In genomic region chr6:125169058-125169457, GRCh38 we compare ENCODE assay signal across 20 cellular contexts. TPM values are rescaled to one million over a fixed set of nuclear protein-coding genes. Genes with fewer than 3 reads are reported as not detected.
A peak's percentile ranks its signal among the peaks of the same experiment; 100 is the strongest.
DNase-seq lines count a peak whose midpoint lies in the region; ATAC-seq and TF ChIP-seq lines count a peak whose summit lies in the region.
"Had no signal": no experiment of that assay in that cellular context is flagged by ENCODE, and none has a peak within 500 bp of the region (broad histone marks: within the 10 kb centered on the region; RNA-seq: fewer than 3 reads in every experiment).

No MANE protein-coding gene starts in this region.

- intact Hi-C loops in left ventricle myocardium superior (cut with micrococcal nuclease), result no loop called here

- H3K36me3 ChIP-seq in thoracic aorta, result no peaks in the 10 kb centered on the region
- H3K36me3 ChIP-seq: BLaER1, cardiac muscle cell, suprapubic skin had no signal

- H3K4me3 ChIP-seq in thoracic aorta, result no peak overlapping the region
- H3K4me3 ChIP-seq: BLaER1, cardiac muscle cell, suprapubic skin had no signal

- no peaks in the 10 kb centered on the region for H3K27me3 ChIP-seq in thoracic aorta (replicated peaks; ENCODE audit: insufficient read depth)
- H3K27me3 ChIP-seq: BLaER1, cardiac muscle cell, suprapubic skin had no signal

- H3K4me3 Mint-ChIP-seq in endothelial cell (ENCODE audit: unreplicated experiment), result peak overlapping the region; percentile 4
- H3K4me3 Mint-ChIP-seq: activated CD4-positive, alpha-beta T cell treated with anti-CD3 and anti-CD28 coated beads for 36 hours; memory B cell; natural killer cell treated with Interleukin-12 subunit alpha and Interleukin-12 subunit beta and Interleukin-15 and Interleukin-18, amount 100 ng/mL, for 72 hours had no signal

- H3K27ac Mint-ChIP-seq in endothelial cell (ENCODE audit: unreplicated experiment), result peak overlapping the region; percentile 33
- H3K27ac Mint-ChIP-seq: activated CD4-positive, alpha-beta T cell treated with anti-CD3 and anti-CD28 coated beads for 36 hours; memory B cell; natural killer cell treated with Interleukin-12 subunit alpha and Interleukin-12 subunit beta and Interleukin-15 and Interleukin-18, amount 100 ng/mL, for 72 hours had no signal

- no peaks in the 10 kb centered on the region for H3K36me3 Mint-ChIP-seq in endothelial cell (ENCODE audit: low read depth, unreplicated experiment)
- H3K36me3 Mint-ChIP-seq: memory B cell; natural killer cell treated with Interleukin-12 subunit alpha and Interleukin-12 subunit beta and Interleukin-15 and Interleukin-18, amount 100 ng/mL, for 72 hours had no signal

- peaks cover 3% of the 10 kb centered on the region for H3K27me3 Mint-ChIP-seq in endothelial cell (ENCODE audit: unreplicated experiment)

- TF ChIP-seq CTCF in endothelial cell (IDR thresholded peaks at IDR 0.05; ENCODE audit: unreplicated experiment) (no peak), thoracic aorta (IDR thresholded peaks at IDR 0.05) (no peak)

- H3K9me3 ChIP-seq in thoracic aorta, result no peaks in the 10 kb centered on the region
- H3K9me3 ChIP-seq: BLaER1, suprapubic skin had no signal

- H3K4me1 Mint-ChIP-seq in endothelial cell (ENCODE audit: unreplicated experiment), result peaks cover 34% of the 10 kb centered on the region
- H3K4me1 Mint-ChIP-seq: activated CD4-positive, alpha-beta T cell treated with anti-CD3 and anti-CD28 coated beads for 36 hours; memory B cell had no signal

- no peaks in the 10 kb centered on the region for H3K9me3 Mint-ChIP-seq in endothelial cell (ENCODE audit: unreplicated experiment)
- H3K9me3 Mint-ChIP-seq: memory B cell; natural killer cell treated with Interleukin-12 subunit alpha and Interleukin-12 subunit beta and Interleukin-15 and Interleukin-18, amount 100 ng/mL, for 72 hours had no signal

- peak overlapping the region; percentile 63 to 71 for H3K27ac ChIP-seq in thoracic aorta
- H3K27ac ChIP-seq: BLaER1, cardiac muscle cell, suprapubic skin had no signal

- ATAC-seq in left ventricle myocardium superior (peak; percentile 83), thoracic aorta (ENCODE audit: insufficient number of reproducible peaks, low FRiP score, low read depth) (peak; percentile 59), GM18861 (IDR thresholded peaks at IDR 0.05; ENCODE audit: unreplicated experiment) (no peak), HG02798 (IDR thresholded peaks at IDR 0.05; ENCODE audit: poor library complexity, unreplicated experiment) (no peak)
- ATAC-seq: activated CD4-positive, alpha-beta T cell treated with anti-CD3 and anti-CD28 coated beads for 36 hours; natural killer cell treated with Interleukin-12 subunit alpha and Interleukin-12 subunit beta and Interleukin-15 and Interleukin-18, amount 100 ng/mL, for 72 hours had no signal

- DNase-seq in RPMI7951 (ENCODE audit: low read depth), result peak; percentile 15
- DNase-seq in endothelial cell (ENCODE audit: low spot score), result no peak
- peak; percentile 29 for DNase-seq in left ventricle myocardium superior
- DNase-seq in thoracic aorta (ENCODE audit: low spot score), result no peak
- no peak for DNase-seq in T-helper 9 cell
- DNase-seq: activated CD4-positive, alpha-beta T cell treated with anti-CD3 and anti-CD28 coated beads for 36 hours; activated CD8-positive, alpha-beta memory T cell treated with anti-CD3 and anti-CD28 coated beads, Interleukin-2, amount 50 U/mL, for 48 hours; DMS153; effector memory CD4-positive, alpha-beta T cell; NCI-H2081; NCI-H510A treated with DMSO at 0.1 percent for 48 hours; stimulated activated CD4-positive, alpha-beta T cell treated with anti-CD3 and anti-CD28 coated beads, Interleukin-2, amount 100 ng/mL, for 48 hours; T1000 had no signal

- peaks cover 10 to 46% of the 10 kb centered on the region in 2 donors for H3K4me1 ChIP-seq in thoracic aorta (ENCODE audit: control insufficient read depth in 1 of 2, low read depth in 2 of 2)
- H3K4me1 ChIP-seq: BLaER1 had no signal

RNA-seq across cellular contexts. Expression of gene TPD52L1, which starts 15.5 kb away (rescaled TPM):
- 16.8 and 17.4 TPM in 2 replicates for total RNA-seq in RPMI7951 (2014; rRNA removed; shearing (Covaris generic))
- total RNA-seq in endothelial cell (ENCODE audit: unreplicated experiment), result 118 TPM
- total RNA-seq in left ventricle myocardium superior, result 57.8 TPM
- 10 to 100 TPM; 37.1 to 73.5 TPM for total RNA-seq in thoracic aorta
- total RNA-seq: natural killer cell treated with Interleukin-12 subunit alpha and Interleukin-12 subunit beta and Interleukin-15 and Interleukin-18, amount 100 ng/mL, for 72 hours had no signal

Comparison
In these comparisons a context has a peak if more than half of its experiments do, and no peak if none do; other contexts are left out.
1. DNase-seq: peak in RPMI7951 (single experiment) and left ventricle myocardium superior (single experiment); none in endothelial cell (single experiment), thoracic aorta (single experiment) and T-helper 9 cell (single experiment).
2. ATAC-seq: peak in left ventricle myocardium superior (single experiment) and thoracic aorta (single experiment); none in GM18861 (single experiment) and HG02798 (single experiment).